Comparison of ENCODE assay signal across 13 cellular contexts in the genomic region with DNA sequence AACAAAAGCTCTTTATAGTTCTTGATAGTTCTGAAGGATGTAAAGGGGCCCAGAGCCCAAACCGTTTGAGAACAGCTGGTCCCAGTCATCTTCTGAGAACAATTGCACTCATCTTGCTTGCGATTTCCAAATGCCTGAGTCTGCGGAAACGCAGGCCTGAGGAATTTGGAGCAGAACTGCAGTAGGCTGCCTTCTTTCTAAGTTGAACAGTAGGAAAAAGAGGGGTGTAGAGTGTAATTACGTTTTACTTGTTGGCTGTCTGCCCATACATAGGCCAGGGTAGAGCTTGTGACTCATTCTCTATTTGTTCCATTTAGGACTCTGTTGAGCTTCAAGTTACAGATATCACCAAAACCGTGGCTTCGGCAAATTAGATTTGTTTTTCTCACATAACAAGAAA. TPM values are rescaled to one million over a fixed set of nuclear protein-coding genes. Genes with fewer than 3 reads are reported as not detected.
A peak's percentile ranks its signal among the peaks of the same experiment; 100 is the strongest.
DNase-seq lines count a peak whose midpoint lies in the region; ATAC-seq, FAIRE-seq and TF ChIP-seq lines count a peak whose summit lies in the region.
"Had no signal": no experiment of that assay in that cellular context is flagged by ENCODE, and none has a peak within 500 bp of the region (broad histone marks: within the 10 kb centered on the region; RNA-seq: fewer than 3 reads in every experiment).

No MANE protein-coding gene starts in this region.

- H3K4me1 ChIP-seq in OCI-LY7 (ENCODE audit: insufficient read depth, low read length, poor library complexity, severe bottlenecking) = no peaks in the 10 kb centered on the region
- H3K4me1 ChIP-seq: uterus had no signal

- H3K27ac ChIP-seq in brain microvascular endothelial cell (no peak overlapping the region), OCI-LY7 (ENCODE audit: low read depth, low read length, poor library complexity, severe bottlenecking) (no peak overlapping the region)
- H3K27ac ChIP-seq: BLaER1 treated with 17β-estradiol and CSF1 and Interleukin-3, amounts not matched to agents 10 nM and 100 nM; uterus had no signal

- CTCF ChIA-PET in OCI-LY7 (lab: Charles Lee; ENCODE audit: unreplicated experiment) = no interaction called here

- peak; percentile 73 for ATAC-seq in Right ventricle myocardium inferior
- ATAC-seq: activated naive CD8-positive, alpha-beta T cell treated with anti-CD3 and anti-CD28 coated beads, Interleukin-2, amount 50 U/mL, for 24 hours had no signal

- no peaks in the 10 kb centered on the region for H3K27me3 ChIP-seq in brain microvascular endothelial cell (replicated peaks)
- H3K27me3 ChIP-seq: BLaER1 treated with 17β-estradiol and CSF1 and Interleukin-3, amounts not matched to agents 10 nM and 100 nM; uterus had no signal

- POLR2A ChIA-PET in OCI-LY7 (lab: Charles Lee) = interaction anchor here (0.6 kb wide), 1 partner anchor 182 kb away, joined by 3 read pairs; no protein-coding TSS in a partner anchor

- no peaks in the 10 kb centered on the region for H3K9me3 ChIP-seq in OCI-LY7 (ENCODE audit: low read length)
- H3K9me3 ChIP-seq: uterus had no signal

- no TSS peak for BruUV-seq in OCI-LY7 (replicated peaks; lab: Mats Ljungman, UMichigan)

- intact Hi-C loops in Right ventricle myocardium inferior (cut with DNase I) (no loop called here), cardiac septum (cut with DNase I) (no loop called here), OCI-LY7 (cut with micrococcal nuclease; ENCODE audit: unreplicated experiment) (no loop called here)

- no peak overlapping the region for H3K4me3 ChIP-seq in brain microvascular endothelial cell (ENCODE audit: low read depth, low read length)
- H3K4me3 ChIP-seq in OCI-LY7 (ENCODE audit: low read depth, low read length, poor library complexity, severe bottlenecking) = no peak overlapping the region
- H3K4me3 ChIP-seq: BLaER1 treated with 17β-estradiol and CSF1 and Interleukin-3, amounts not matched to agents 10 nM and 100 nM; uterus had no signal

- no peak overlapping the region for H2AFZ ChIP-seq in OCI-LY7 (ENCODE audit: low read length)

- TF ChIP-seq CTCF in brain microvascular endothelial cell (IDR thresholded peaks at IDR 0.05; ENCODE audit: low read depth, low read length, missing control alignments) (no peak), OCI-LY7 (conservative IDR thresholded peaks at IDR 0.05; ENCODE audit: low read length) (no peak)

- H3K4me2 ChIP-seq in OCI-LY7 (ENCODE audit: low read length) = no peak overlapping the region

- H3K36me3 ChIP-seq in brain microvascular endothelial cell (replicated peaks) (no peaks in the 10 kb centered on the region), OCI-LY7 (ENCODE audit: insufficient read depth, low read length) (no peaks in the 10 kb centered on the region)
- H3K36me3 ChIP-seq: BLaER1 treated with 17β-estradiol and CSF1 and Interleukin-3, amounts not matched to agents 10 nM and 100 nM; uterus had no signal

- FAIRE-seq in urothelium cell line (lab: Jason Lieb, UNC) = no peak

- no peaks in the 10 kb centered on the region for H4K20me1 ChIP-seq in OCI-LY7 (ENCODE audit: insufficient read depth, low read length)
- H4K20me1 ChIP-seq: BLaER1 treated with 17β-estradiol and CSF1 and Interleukin-3, amounts not matched to agents 10 nM and 100 nM had no signal

- no peaks in the 10 kb centered on the region for H3K9me2 ChIP-seq in OCI-LY7 (ENCODE audit: insufficient read depth, low read length)

- DNase-seq in Right ventricle myocardium inferior (ENCODE audit: missing footprints) = no peak
- no peak for DNase-seq in cardiac septum (ENCODE audit: low spot score)
- peak; percentile 69 for DNase-seq in brain microvascular endothelial cell
- peak; percentile 66 for DNase-seq in left kidney (ENCODE audit: low read depth, low spot score)
- peak; percentile 69 for DNase-seq in urothelium cell line (ENCODE audit: low spot score)
- no peak for DNase-seq in stimulated activated CD8-positive, alpha-beta memory T cell treated with anti-CD3 and anti-CD28 coated beads, Interleukin-4, amount 100 ng/mL, for 48 hours
- no peak for DNase-seq in T-helper 2 cell
- no peak for DNase-seq in OCI-LY7 (ENCODE audit: low spot score)
- DNase-seq: activated CD4-positive, alpha-beta T cell treated with anti-CD3 and anti-CD28 coated beads, Interleukin-2, amount 50 U/mL, for 48 hours; activated naive CD8-positive, alpha-beta T cell treated with anti-CD3 and anti-CD28 coated beads, Interleukin-2, amount 50 U/mL, for 24 hours; NCI-H1048 had no signal

- in situ Hi-C loops in brain microvascular endothelial cell (cut with HindIII; ENCODE audit: low pct_ligation_motif_present, low sequenced_read_pairs) = no loop called here

- no peaks in the 10 kb centered on the region for H3K79me2 ChIP-seq in OCI-LY7 (ENCODE audit: insufficient read depth, low read depth, low read length)

RNA-seq across cellular contexts. Expression of a gene that starts 42.0 kb away (rescaled TPM):
- 18.4 TPM for total RNA-seq in Right ventricle myocardium inferior
- total RNA-seq in cardiac septum = 19.7 TPM
- 6.2 and 8.6 TPM in 2 replicates for total RNA-seq in OCI-LY7 (2014; rRNA removed; shearing (Covaris generic))
- total RNA-seq in OCI-LY7 (2022) = 11.2 and 11.8 TPM in 2 replicates

Comparison
In these comparisons a context has a peak if more than half of its experiments do, and no peak if none do; other contexts are left out.
1. DNase-seq: peak in brain microvascular endothelial cell (single experiment), left kidney (single experiment) and urothelium cell line (single experiment); none in Right ventricle myocardium inferior (single experiment), cardiac septum (single experiment), stimulated activated CD8-positive, alpha-beta memory T cell treated with anti-CD3 and anti-CD28 coated beads, Interleukin-4, amount 100 ng/mL, for 48 hours (single experiment), T-helper 2 cell (0 of 5) and OCI-LY7 (single experiment).